ENCODE assay signal across 13 cellular contexts in the genomic region with DNA sequence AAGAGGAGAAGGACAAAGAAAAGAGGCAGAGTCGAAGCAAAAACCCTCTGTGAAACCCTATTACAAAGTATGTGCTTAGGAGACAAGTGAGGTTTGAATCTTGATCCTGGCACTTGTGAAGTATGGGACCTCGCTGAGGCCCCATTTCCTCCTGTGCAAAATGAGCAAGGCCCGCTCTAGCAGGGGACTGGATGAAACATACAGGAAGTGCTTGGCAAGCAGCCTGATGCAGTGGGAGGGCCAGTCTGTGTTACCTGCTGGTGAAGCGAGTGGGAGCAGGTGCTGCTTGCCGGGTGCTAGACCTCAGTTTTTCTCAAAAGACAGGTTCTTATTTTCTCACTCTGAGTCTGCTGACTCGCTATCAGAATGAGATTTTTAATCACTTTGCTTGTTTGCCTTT.
DNase-seq lines count a peak whose midpoint lies in the region; ATAC-seq and TF ChIP-seq lines count a peak whose summit lies in the region.
"Had no signal": no experiment of that assay in that cellular context is flagged by ENCODE, and none has a peak within 500 bp of the region (broad histone marks: within the 10 kb centered on the region; RNA-seq: fewer than 3 reads in every experiment).

No MANE protein-coding gene starts in this region.

- H3K27ac Mint-ChIP-seq in glutamatergic neuron (ENCODE audit: unreplicated experiment), result no peak overlapping the region
- H3K27ac Mint-ChIP-seq: GM23338 had no signal

- BruUV-seq in PC-3 (replicated peaks; lab: Mats Ljungman, UMichigan), result no TSS peak

- peaks cover 2% of the 10 kb centered on the region for H3K27me3 Mint-ChIP-seq in glutamatergic neuron (ENCODE audit: unreplicated experiment)

- H3K4me1 ChIP-seq in PC-3 (ENCODE audit: insufficient read depth, low read length), result no peaks in the 10 kb centered on the region
- H3K4me1 ChIP-seq: esophagus squamous epithelium had no signal

- no peak overlapping the region for H3K9ac ChIP-seq in PC-3 (ENCODE audit: low read length)

- no peak for TF ChIP-seq CTCF in fibroblast of pulmonary artery (IDR thresholded peaks at IDR 0.05; ENCODE audit: low read length, missing control alignments)
- TF ChIP-seq CTCF in PC-3 (conservative IDR thresholded peaks at IDR 0.05; ENCODE audit: low read depth, low read length), result no peak
- no peak for TF ChIP-seq CTCF in glutamatergic neuron (IDR thresholded peaks at IDR 0.05; ENCODE audit: partially characterized antibody, unreplicated experiment)

- intact Hi-C loops in PC-3 (cut with micrococcal nuclease), result no loop called here

- no peaks in the 10 kb centered on the region for H3K27me3 ChIP-seq in PC-3 (ENCODE audit: low read length)
- H3K27me3 ChIP-seq: esophagus squamous epithelium had no signal

- no peaks in the 10 kb centered on the region for H3K9me2 ChIP-seq in PC-3 (replicated peaks; ENCODE audit: low read length)

- no peak overlapping the region for H3K27ac ChIP-seq in PC-3 (ENCODE audit: low read length)
- H3K27ac ChIP-seq: esophagus squamous epithelium had no signal

- DNase-seq in DMS153 (lab: John Stamatoyannopoulos, UW) (peak; percentile 44), Kasumi-1 (lab: John Stamatoyannopoulos, UW) (peak; percentile 10 to 21), fibroblast of pulmonary artery (ENCODE audit: low read depth) (peak; percentile 33), PC-3 (no peak), glutamatergic neuron (no peak), GF-D8 (lab: John Stamatoyannopoulos, UW) (no peak)
- DNase-seq in activated CD4-positive, alpha-beta T cell treated with anti-CD3 and anti-CD28 coated beads, Interleukin-2, amount 50 U/mL, for 1 hour, result peak; percentile 2
- DNase-seq: esophagus squamous epithelium, NCI-H187, right cardiac atrium had no signal

- H3K9me3 ChIP-seq in PC-3 (ENCODE audit: low read length), result no peaks in the 10 kb centered on the region
- H3K9me3 ChIP-seq: esophagus squamous epithelium had no signal

- peaks cover 5% of the 10 kb centered on the region for H3K36me3 Mint-ChIP-seq in glutamatergic neuron (ENCODE audit: unreplicated experiment)
- H3K36me3 Mint-ChIP-seq: CD14-positive monocyte had no signal

- H3K9me3 Mint-ChIP-seq in glutamatergic neuron (ENCODE audit: unreplicated experiment), result peaks cover 5% of the 10 kb centered on the region

- no peaks in the 10 kb centered on the region for H3K36me3 ChIP-seq in PC-3 (ENCODE audit: low read depth, low read length)
- H3K36me3 ChIP-seq: esophagus squamous epithelium had no signal

- no peak overlapping the region for H3K4me3 Mint-ChIP-seq in glutamatergic neuron (ENCODE audit: unreplicated experiment)
- H3K4me3 Mint-ChIP-seq: GM23338 had no signal

- H3F3A ChIP-seq in PC-3 (ENCODE audit: low read length, unreplicated experiment), result no peaks in the 10 kb centered on the region

- POLR2A ChIA-PET in PC-3 (lab: Charles Lee; ENCODE audit: unreplicated experiment), result no interaction called here

- H3K4me2 ChIP-seq in PC-3 (ENCODE audit: low read length), result no peak overlapping the region
- H3K4me2 ChIP-seq: GM23338 had no signal

- no peaks in the 10 kb centered on the region for H4K20me1 ChIP-seq in PC-3 (ENCODE audit: low read length)

- no peaks in the 10 kb centered on the region for H3K79me2 ChIP-seq in PC-3 (ENCODE audit: low read length)

- ATAC-seq in PC-3, result no peak
- ATAC-seq: GM23338, K562, right cardiac atrium had no signal

- H3K4me3 ChIP-seq in fibroblast of pulmonary artery (replicated peaks; ENCODE audit: low read depth, low read length) (no peak overlapping the region), PC-3 (ENCODE audit: low read length) (no peak overlapping the region)
- H3K4me3 ChIP-seq: esophagus squamous epithelium, GM23338, K562 had no signal

- no peaks in the 10 kb centered on the region for H3K4me1 Mint-ChIP-seq in glutamatergic neuron (ENCODE audit: low read depth, unreplicated experiment)
- H3K4me1 Mint-ChIP-seq: GM23338 had no signal

- CTCF ChIA-PET in PC-3 (lab: Charles Lee), result no interaction called here

- no peak overlapping the region for H2AFZ ChIP-seq in PC-3 (ENCODE audit: low read length)
- H2AFZ ChIP-seq: GM23338 had no signal

Comparison
In these comparisons a context has a peak if more than half of its experiments do, and no peak if none do; other contexts are left out.
1. DNase-seq: peak in DMS153 (single experiment), Kasumi-1 (2 of 2), activated CD4-positive, alpha-beta T cell treated with anti-CD3 and anti-CD28 coated beads, Interleukin-2, amount 50 U/mL, for 1 hour (single experiment) and fibroblast of pulmonary artery (single experiment); none in PC-3 (single experiment), glutamatergic neuron (single experiment) and GF-D8 (single experiment).